In the genomic region with DNA sequence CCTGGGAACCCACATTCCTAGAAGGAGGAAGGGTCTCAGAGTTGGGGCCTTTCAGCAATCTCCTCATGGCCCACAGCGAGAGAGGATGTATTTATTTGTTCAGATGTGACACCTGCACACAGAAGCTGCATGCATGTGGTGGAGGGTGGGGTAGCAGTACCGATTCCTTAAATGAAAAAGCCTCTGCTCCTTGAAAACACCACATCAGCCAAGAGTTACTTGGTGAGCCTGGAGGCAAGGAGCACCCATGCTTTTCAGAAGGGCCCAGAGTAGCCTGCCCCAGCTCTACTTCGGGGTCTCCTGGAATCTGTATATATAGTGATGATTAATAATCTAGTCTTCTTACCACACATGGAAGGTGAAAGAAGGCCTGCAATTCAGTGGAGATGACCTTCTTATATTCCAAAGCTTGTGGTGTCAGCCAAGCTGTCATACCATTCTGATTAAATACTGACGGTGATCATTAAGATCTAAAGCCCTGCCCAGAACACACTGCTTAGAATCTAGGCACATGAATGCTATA, we compare ENCODE assay signal across 23 cellular contexts. TPM values are rescaled to one million over a fixed set of nuclear protein-coding genes. Genes with fewer than 3 reads are reported as not detected.
"Had no signal": no experiment of that assay in that cellular context is flagged by ENCODE, and none has a peak within 500 bp of the region (broad histone marks: within the 10 kb centered on the region; RNA-seq: fewer than 3 reads in every experiment).

No MANE protein-coding gene starts in this region.

- H3K36me3 ChIP-seq: ascending aorta, breast epithelium, esophagus squamous epithelium, ovary had no signal

- H3K4me1 Mint-ChIP-seq: activated naive CD4-positive, alpha-beta T cell treated with anti-CD3 and anti-CD28 coated beads, Interleukin-2, amount 50 U/mL, for 24 hours; naive thymus-derived CD8-positive, alpha-beta T cell; T-helper 17 cell had no signal

- H3K27ac Mint-ChIP-seq: activated naive CD4-positive, alpha-beta T cell treated with anti-CD3 and anti-CD28 coated beads, Interleukin-2, amount 50 U/mL, for 24 hours; activated T-cell treated with anti-CD3 and anti-CD28 coated beads, Interleukin-2, amount 50 U/mL, for 72 hours; T-helper 17 cell had no signal

- ATAC-seq: activated T-cell treated with anti-CD3 and anti-CD28 coated beads, Interleukin-2, amount 50 U/mL, for 72 hours; left lobe of liver; naive thymus-derived CD8-positive, alpha-beta T cell; sciatic nerve; T-helper 17 cell had no signal

- H3K4me1 ChIP-seq: ascending aorta, breast epithelium, tibial artery had no signal

- H3K4me3 ChIP-seq: ascending aorta, breast epithelium, esophagus squamous epithelium, mucosa of descending colon, ovary, tibial artery had no signal

- H3K27ac ChIP-seq: ascending aorta, breast epithelium, esophagus squamous epithelium, tibial artery had no signal

- H3K4me3 Mint-ChIP-seq: activated naive CD4-positive, alpha-beta T cell treated with anti-CD3 and anti-CD28 coated beads, Interleukin-2, amount 50 U/mL, for 24 hours; activated T-cell treated with anti-CD3 and anti-CD28 coated beads, Interleukin-2, amount 50 U/mL, for 72 hours; naive thymus-derived CD8-positive, alpha-beta T cell; T-helper 17 cell had no signal

- H3K27me3 Mint-ChIP-seq: T-helper 17 cell had no signal

- H3K9me3 ChIP-seq: ovary had no signal

- H3K36me3 Mint-ChIP-seq: activated naive CD4-positive, alpha-beta T cell treated with anti-CD3 and anti-CD28 coated beads, Interleukin-2, amount 50 U/mL, for 24 hours had no signal

- DNase-seq: activated CD4-positive, alpha-beta T cell treated with anti-CD3 and anti-CD28 coated beads, Interleukin-2, amount 50 U/mL, for 4 hours; activated effector memory CD4-positive, alpha-beta T cell treated with anti-CD3 and anti-CD28 coated beads, Interleukin-2, amount 50 U/mL, for 16 hours; activated T-cell treated with anti-CD3 and anti-CD28 coated beads, Interleukin-2, amount 50 U/mL, for 72 hours; cerebellar nuclear complex; effector CD4-positive, alpha-beta T cell; esophagus squamous epithelium; glutamatergic neuron; kidney; mucosa of descending colon; naive thymus-derived CD8-positive, alpha-beta T cell; stimulated activated CD4-positive, alpha-beta T cell treated with anti-CD3 and anti-CD28 coated beads, Interleukin-12 subunit alpha, Interleukin-12 subunit beta, amount 100 ng/mL, for 4 hours; stimulated activated CD4-positive, alpha-beta T cell treated with anti-CD3 and anti-CD28 coated beads, Interleukin-1b, Interleukin-23, amount 100 ng/mL, for 48 hours; stimulated activated naive CD4-positive, alpha-beta T cell treated with Interleukin-2 at 50 U/mL for 16 hours; substantia nigra; T-helper 17 cell; tibial artery had no signal

- H3K27me3 ChIP-seq: ascending aorta, breast epithelium, esophagus squamous epithelium, ovary, tibial artery had no signal

RNA-seq across cellular contexts. Expression of gene SEMA6D, which starts 33.5 kb away (rescaled TPM):
- total RNA-seq: activated CD8-positive, alpha-beta memory T cell treated with anti-CD3 and anti-CD28 coated beads for 36 hours; activated T-cell treated with anti-CD3 and anti-CD28 coated beads, Interleukin-2, amount 50 U/mL, for 72 hours; naive thymus-derived CD8-positive, alpha-beta T cell; T-helper 17 cell had no signal
- polyA plus RNA-seq: naive thymus-derived CD8-positive, alpha-beta T cell had no signal
